In the genomic region with DNA sequence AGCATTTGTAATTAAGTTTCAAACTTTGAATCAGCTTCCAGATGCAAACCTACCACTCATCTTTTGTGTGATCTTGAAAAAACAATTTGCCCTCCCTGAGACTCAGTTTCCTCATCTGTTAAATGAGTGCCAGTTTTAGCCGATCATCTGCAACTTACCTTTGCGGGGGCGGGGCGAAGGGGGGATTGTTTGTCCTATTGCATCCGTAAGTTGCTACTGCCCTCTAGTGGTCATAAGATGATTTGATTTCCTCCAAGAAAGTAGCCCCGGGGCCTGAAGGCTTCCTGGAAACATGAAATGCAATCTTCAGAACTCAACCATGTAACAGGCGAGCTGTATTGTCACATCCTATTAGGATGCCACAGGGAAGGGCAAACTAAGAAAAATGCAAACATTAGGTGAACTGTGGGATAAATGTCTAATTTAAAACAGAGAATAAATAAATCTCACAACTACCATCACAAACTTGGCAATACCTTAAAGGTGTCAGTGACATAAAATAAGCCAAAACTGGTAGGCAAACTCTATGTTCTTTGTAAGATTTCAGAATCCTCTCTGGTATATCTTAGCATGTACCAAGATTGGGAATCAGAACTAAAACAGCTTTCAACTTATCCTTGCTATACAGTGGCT, we compare ENCODE assay signal across 9 cellular contexts.
A peak's percentile ranks its signal among the peaks of the same experiment; 100 is the strongest.
DNase-seq lines count a peak whose midpoint lies in the region; ATAC-seq and TF ChIP-seq lines count a peak whose summit lies in the region.
"Had no signal": no experiment of that assay in that cellular context is flagged by ENCODE, and none has a peak within 500 bp of the region (broad histone marks: within the 10 kb centered on the region; RNA-seq: fewer than 3 reads in every experiment).

No MANE protein-coding gene starts in this region.

- H3K27me3 Mint-ChIP-seq in activated T-cell treated with anti-CD3 and anti-CD28 coated beads, Interleukin-2, amount 50 U/mL, for 72 hours (ENCODE audit: low read depth), result no peaks in the 10 kb centered on the region

- WGBS in psoas muscle, 3 donors, result 2 to 3% (median 3%) methylated on average over 7 of the region's 7 CpGs

- POLR2A ChIA-PET in AG04449 (lab: Yijun Ruan, JAX), result no interaction called here
- POLR2A ChIA-PET in Panc1 (lab: Charles Lee), result no interaction called here

- no peaks in the 10 kb centered on the region for H3K9me3 ChIP-seq in Panc1 (ENCODE audit: control insufficient read depth, insufficient read depth, low read depth, low read length)
- no peaks in the 10 kb centered on the region for H3K9me3 ChIP-seq in psoas muscle

- H3K4me3 ChIP-seq in AG04449 (ENCODE audit: low read depth, low read length) (no peak overlapping the region), Panc1 (ENCODE audit: low read depth in 2 of 2, low read length in 2 of 2) (no peak overlapping the region), psoas muscle (no peak overlapping the region)
- H3K4me3 ChIP-seq: skin epidermis had no signal

- no TSS peak for BruUV-seq in Panc1 (replicated peaks; lab: Mats Ljungman, UMichigan)

- H3K36me3 ChIP-seq in Panc1 (ENCODE audit: control insufficient read depth, insufficient read depth, low read length) (no peaks in the 10 kb centered on the region), psoas muscle (ENCODE audit: insufficient read depth in 1 of 2, low read depth in 1 of 2) (no peaks in the 10 kb centered on the region)

- TF ChIP-seq CTCF in AG04449 (IDR thresholded peaks at IDR 0.05; ENCODE audit: insufficient read depth, low read length, missing control alignments), result peak; percentile 63
- TF ChIP-seq CTCF in Panc1 (IDR thresholded peaks at IDR 0.05), result peak; percentile 91
- TF ChIP-seq CTCF in psoas muscle (IDR thresholded peaks at IDR 0.05), result peak; percentile 52

- no peaks in the 10 kb centered on the region; the same call in 1 of the 2 replicates for H3K27me3 ChIP-seq in Panc1 (ENCODE audit: control insufficient read depth, insufficient read depth, low read length)
- no peaks in the 10 kb centered on the region for H3K27me3 ChIP-seq in psoas muscle (ENCODE audit: insufficient read depth in 3 of 3, low read length in 2 of 3)

- no peaks in the 10 kb centered on the region for H3K4me1 Mint-ChIP-seq in activated T-cell treated with anti-CD3 and anti-CD28 coated beads, Interleukin-2, amount 50 U/mL, for 72 hours (ENCODE audit: low read depth)

- no peak overlapping the region for H3K27ac Mint-ChIP-seq in activated T-cell treated with anti-CD3 and anti-CD28 coated beads, Interleukin-2, amount 50 U/mL, for 72 hours

- ATAC-seq in GM18858 (IDR thresholded peaks at IDR 0.05; ENCODE audit: unreplicated experiment) (peak; percentile 53), Panc1 (peak; percentile 83), psoas muscle (no peak)
- no peak for ATAC-seq in activated T-cell treated with anti-CD3 and anti-CD28 coated beads, Interleukin-2, amount 50 U/mL, for 72 hours (replicated peaks in 1 of 2)

- no peak overlapping the region for H3K4me3 Mint-ChIP-seq in activated T-cell treated with anti-CD3 and anti-CD28 coated beads, Interleukin-2, amount 50 U/mL, for 72 hours

- no peaks in the 10 kb centered on the region for H3K36me3 Mint-ChIP-seq in activated T-cell treated with anti-CD3 and anti-CD28 coated beads, Interleukin-2, amount 50 U/mL, for 72 hours (ENCODE audit: insufficient read depth in 2 of 2)

- DNase-seq in AG04449 (ENCODE audit: low read depth, low spot score) (peak; percentile 9), LHCN-M2 (ENCODE audit: low read depth) (peak; percentile 54), Panc1 (ENCODE audit: low read depth, low spot score) (no peak), germinal center (ENCODE audit: low spot score) (peak; percentile 63), psoas muscle (peak in 1 of 2 donors; percentile 19), cortex of kidney (lab: John Stamatoyannopoulos, UW) (no peak)
- DNase-seq in activated T-cell treated with anti-CD3 and anti-CD28 coated beads, Interleukin-2, amount 50 U/mL, for 72 hours, result peak; percentile 43 to 52

- H3K9me3 Mint-ChIP-seq in activated T-cell treated with anti-CD3 and anti-CD28 coated beads, Interleukin-2, amount 50 U/mL, for 72 hours, result no peaks in the 10 kb centered on the region

- intact Hi-C loops in Panc1 (cut with micrococcal nuclease; ENCODE audit: unreplicated experiment), result loop anchor here (5.0 kb wide), 2 partner anchors 239 to 839 kb away; no protein-coding TSS in a partner anchor
- intact Hi-C loops in psoas muscle (cut with DNase I), result loop anchor here (5.0 to 10.0 kb wide), 3 partner anchors 842 to 914 kb away; no protein-coding TSS in a partner anchor

- H3K27ac ChIP-seq in Panc1 (ENCODE audit: low read length) (no peak overlapping the region), psoas muscle (no peak overlapping the region)
- H3K27ac ChIP-seq: skin epidermis had no signal

- in situ Hi-C loops in Panc1 (cut with HindIII; ENCODE audit: low pct_unique_long_range_greater_than_20kb, low sequenced_read_pairs), result no loop called here

- CTCF ChIA-PET in AG04449 (lab: Yijun Ruan, JAX), result interaction anchor here (0.7 to 6.4 kb wide), 16 partner anchors 9 to 933 kb away, joined by 3 to 92 read pairs (median 4); no protein-coding TSS in a partner anchor
- CTCF ChIA-PET in Panc1 (lab: Charles Lee), result interaction anchor here (0.6 kb wide), 1 partner anchor 816 kb away, joined by 3 read pairs; no protein-coding TSS in a partner anchor

- H3K4me1 ChIP-seq in Panc1 (ENCODE audit: control insufficient read depth, insufficient read depth, low read length), result no peaks in the 10 kb centered on the region
- no peaks in the 10 kb centered on the region for H3K4me1 ChIP-seq in psoas muscle

Comparison
In these comparisons a context has a peak if more than half of its experiments do, and no peak if none do; other contexts are left out.
1. DNase-seq: peak in AG04449 (single experiment), LHCN-M2 (single experiment), activated T-cell treated with anti-CD3 and anti-CD28 coated beads, Interleukin-2, amount 50 U/mL, for 72 hours (2 of 2) and germinal center (single experiment); none in Panc1 (single experiment) and cortex of kidney (single experiment).
2. ATAC-seq: peak in GM18858 (single experiment) and Panc1 (single experiment); none in activated T-cell treated with anti-CD3 and anti-CD28 coated beads, Interleukin-2, amount 50 U/mL, for 72 hours (0 of 2) and psoas muscle (0 of 4).
3. Peak in every context shown above with its lines, with median percentiles within 50 percentile points of each other: CTCF ChIP-seq.